Comparison of ENCODE assay signal across 19 cellular contexts in the genomic region with DNA sequence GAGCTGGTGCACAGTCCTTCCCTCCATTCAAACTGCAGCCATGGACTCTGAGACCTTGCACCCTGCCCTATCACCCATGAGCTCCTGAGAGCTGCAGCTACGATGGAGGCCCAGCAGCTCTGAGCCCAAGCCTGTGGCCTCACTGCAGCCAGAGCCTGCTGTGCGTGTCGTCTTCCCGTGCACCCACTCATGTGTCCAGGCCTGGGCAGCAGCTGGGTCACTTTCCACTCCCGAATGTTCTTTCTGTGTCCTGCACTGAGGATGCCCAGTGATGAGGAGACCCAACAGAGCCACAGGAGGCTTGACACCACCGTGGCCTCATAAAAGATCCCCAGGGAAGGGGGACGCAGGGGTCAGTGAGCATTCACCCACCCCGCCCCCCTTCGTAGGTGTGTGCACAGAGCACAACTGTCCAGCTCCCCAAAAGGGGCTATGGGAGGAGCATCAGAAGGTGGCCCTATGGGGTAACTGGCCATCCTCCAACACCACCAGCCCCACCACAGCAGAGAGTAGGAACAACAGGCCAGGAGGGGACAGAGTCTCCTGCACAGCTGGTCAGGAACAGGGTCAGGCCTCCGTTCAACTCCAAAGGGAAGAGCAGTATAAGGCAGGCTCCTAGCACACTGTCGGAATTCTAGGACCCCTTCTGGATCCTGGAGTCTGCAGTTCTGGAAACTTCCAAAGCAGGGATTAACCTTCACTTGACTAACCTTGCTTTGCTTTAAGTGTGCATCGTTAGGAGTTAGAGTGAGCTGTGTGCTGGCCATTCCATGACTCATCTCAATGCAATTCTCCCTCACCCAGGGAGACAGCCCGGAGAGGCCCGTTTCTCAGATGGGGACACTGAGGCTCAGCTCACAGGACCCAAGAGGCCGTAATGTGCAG. TPM values are rescaled to one million over a fixed set of nuclear protein-coding genes. Genes with fewer than 3 reads are reported as not detected.
DNase-seq lines count a peak whose midpoint lies in the region; ATAC-seq, FAIRE-seq and TF ChIP-seq lines count a peak whose summit lies in the region.
"Had no signal": no experiment of that assay in that cellular context is flagged by ENCODE, and none has a peak within 500 bp of the region (broad histone marks: within the 10 kb centered on the region; RNA-seq: fewer than 3 reads in every experiment).

No MANE protein-coding gene starts in this region.

- CTCF ChIA-PET in HepG2 (lab: Yijun Ruan, JAX; ENCODE audit: low intra/inter-chr PET ratio, low total read pairs), result no interaction called here

- FAIRE-seq in bronchial epithelial cell (lab: Jason Lieb, UNC) (no peak), HepG2 (lab: Jason Lieb, UNC) (no peak)

- BruUV-seq in HepG2 (replicated peaks; lab: Mats Ljungman, UMichigan), result no TSS peak

- no peak for TF ChIP-seq RAD21 in HepG2 (CRISPR knock-in tag; IDR thresholded peaks at IDR 0.05)

- WGBS in HepG2 (ENCODE audit: low lambda C conversion rate), result 29% methylated on average over 13 of the region's 15 CpGs

- no peak overlapping the region for H3K4me3 ChIP-seq in AG10803 (ENCODE audit: low read length)
- no peak overlapping the region for H3K4me3 ChIP-seq in bronchial epithelial cell (ENCODE audit: low read depth, low read length)
- no peak overlapping the region for H3K4me3 ChIP-seq in HepG2 (replicated peaks in 1 of 3; ENCODE audit: insufficient read depth in 1 of 3, low read depth in 2 of 3, low read length in 3 of 3)
- H3K4me3 ChIP-seq: breast epithelium had no signal

- H3K4me1 ChIP-seq in HepG2 (ENCODE audit: insufficient read depth, low read length), result no peaks in the 10 kb centered on the region
- H3K4me1 ChIP-seq: BE2C had no signal

- TF ChIP-seq POLR2A in HepG2 (IDR thresholded peaks at IDR 0.05; ENCODE audit: insufficient read depth in 1 of 2, low read depth in 2 of 2, low read length in 2 of 2), result no peak

- no peaks in the 10 kb centered on the region for H3K36me3 ChIP-seq in bronchial epithelial cell (ENCODE audit: control insufficient read depth, insufficient read depth, low read length)
- no peaks in the 10 kb centered on the region for H3K36me3 ChIP-seq in HepG2 (replicated peaks in 1 of 2; ENCODE audit: control insufficient read depth in 1 of 2, insufficient read depth in 2 of 2, low read length in 2 of 2)
- H3K36me3 ChIP-seq: BE2C, breast epithelium had no signal

- H3K9me3 ChIP-seq in HepG2 (ENCODE audit: low read length), result no peaks in the 10 kb centered on the region
- H3K9me3 ChIP-seq: BE2C, breast epithelium had no signal

- DNase-seq in AG10803 (ENCODE audit: low read depth) (peak; percentile 21), HT1080 (ENCODE audit: low read depth) (peak; percentile 40), bronchial epithelial cell (ENCODE audit: low read depth) (peak; percentile 19), HepG2 (ENCODE audit: low spot score) (no peak), D341Med (ENCODE audit: low spot score) (no peak), SKM-1 (lab: John Stamatoyannopoulos, UW; ENCODE audit: unreplicated experiment) (no peak)
- DNase-seq: activated naive CD4-positive, alpha-beta T cell; BE2C; DMS53; effector memory CD8-positive, alpha-beta T cell; foreskin melanocyte; NCI-H2029; NCI-H774; SHP77; T-helper 9 cell had no signal

- H4K20me1 ChIP-seq in HepG2 (ENCODE audit: insufficient read depth, low read length), result no peaks in the 10 kb centered on the region

- H3K4me2 ChIP-seq in HepG2 (ENCODE audit: low read depth, low read length), result no peak overlapping the region

- H2AFZ ChIP-seq in HepG2 (ENCODE audit: low read length), result no peak overlapping the region

- H3K27me3 ChIP-seq in bronchial epithelial cell (ENCODE audit: control insufficient read depth, insufficient read depth, low read length), result peaks cover 2% of the 10 kb centered on the region
- H3K27me3 ChIP-seq in HepG2 (ENCODE audit: control insufficient read depth in 1 of 2, insufficient read depth in 2 of 2, low read length in 2 of 2), result peaks cover 10 to 43% of the 10 kb centered on the region in 2 experiments; a peak in 3 of 5 replicates
- H3K27me3 ChIP-seq: BE2C, breast epithelium had no signal

- no peaks in the 10 kb centered on the region for H3K79me2 ChIP-seq in HepG2 (ENCODE audit: insufficient read depth, low read length)

- POLR2A ChIA-PET in HepG2 (lab: Yijun Ruan, JAX), result no interaction called here

- ATAC-seq in HepG2 (peak; percentile 16; the same call in 2 of the 3 replicates), GM21528 (IDR thresholded peaks at IDR 0.05; ENCODE audit: low FRiP score, unreplicated experiment) (no peak), HG02571 (IDR thresholded peaks at IDR 0.05; ENCODE audit: unreplicated experiment) (no peak)
- ATAC-seq: effector memory CD8-positive, alpha-beta T cell; sciatic nerve had no signal

- in situ Hi-C loops in HepG2 (cut with HindIII; ENCODE audit: extremely low pct_ligation_motif_present, low pct_unique_long_range_greater_than_20kb), result no loop called here

- TF ChIP-seq EP300 in HepG2 (IDR thresholded peaks at IDR 0.05; ENCODE audit: low read depth in 2 of 2, low read length in 2 of 2) (no peak), HepG2 (CRISPR knock-in tag; IDR thresholded peaks at IDR 0.05; ENCODE audit: borderline replicate concordance) (no peak)

- intact Hi-C loops in HepG2 (cut with micrococcal nuclease; ENCODE audit: unreplicated experiment), result no loop called here

- no peak overlapping the region for H3K9ac ChIP-seq in HepG2 (ENCODE audit: insufficient read depth, low read depth, low read length)

- H3K27ac ChIP-seq in HepG2 (ENCODE audit: extremely low read length, insufficient read depth, low read length), result no peak overlapping the region
- H3K27ac ChIP-seq: breast epithelium had no signal

- no peak for TF ChIP-seq CTCF in AG10803 (conservative IDR thresholded peaks at IDR 0.05; ENCODE audit: low read length)
- no peak for TF ChIP-seq CTCF in bronchial epithelial cell (IDR thresholded peaks at IDR 0.05; ENCODE audit: insufficient read depth, low read length, severe bottlenecking)
- no peak for TF ChIP-seq CTCF in HepG2 (CRISPR knock-in tag; IDR thresholded peaks at IDR 0.05)

TF ChIP-seq in HepG2, 621 proteins besides CTCF, POLR2A, EP300 and RAD21 (continues in another document):
- TF ChIP-seq CHCHD3 (CRISPR knock-in tag; IDR thresholded peaks at IDR 0.05) (no peak), TERF1 (CRISPR knock-in tag; IDR thresholded peaks at IDR 0.05) (no peak), PLSCR1 (CRISPR knock-in tag; IDR thresholded peaks at IDR 0.05; ENCODE audit: borderline replicate concordance) (no peak), FOSL2 (CRISPR knock-in tag; IDR thresholded peaks at IDR 0.05) (peak; percentile 42; the same call in 1 of the 2 replicates)

RNA-seq across cellular contexts. Expression of gene RASGEF1A, which starts 52.6 kb away (rescaled TPM):
- not detected in 2 replicates for total RNA-seq in HT1080 (2014; rRNA removed; shearing (Covaris generic))
- polyA plus RNA-seq in HT1080 (2015; cell fraction: cytosol; rRNA removed), result not detected in 2 replicates
- not detected in 2 replicates for polyA plus RNA-seq in HT1080 (2015; cell fraction: nucleus; rRNA removed)
- 12.1 and 19.7 TPM in 2 replicates for total RNA-seq in bronchial epithelial cell
- 0.20 and 0.39 TPM in 2 replicates for total RNA-seq in HepG2 (2016; rRNA removed; fragmentation: Illumina TruSeq; extraction: Trizol)
- 0.61 TPM in 1 of 2 replicates, not detected in the other for total RNA-seq in HepG2 (2016; cell fraction: cytosol; rRNA removed; fragmentation: Illumina TruSeq; extraction: Trizol; ENCODE audit: low read depth)
- 0.11 and 0.51 TPM in 2 replicates for total RNA-seq in HepG2 (2016; cell fraction: insoluble cytoplasmic fraction; rRNA removed; fragmentation: Illumina TruSeq; extraction: Trizol)
- total RNA-seq in HepG2 (2016; cell fraction: membrane; rRNA removed; fragmentation: Illumina TruSeq; extraction: Trizol), result 0.28 and 0.45 TPM in 2 replicates
- total RNA-seq in HepG2 (2016; cell fraction: nucleus; rRNA removed; fragmentation: Illumina TruSeq; extraction: Trizol), result 0.31 TPM in 1 of 2 replicates, not detected in the other
- 0.14 and 0.41 TPM in 2 replicates for polyA plus RNA-seq in HepG2 (2011; rRNA removed)
- polyA plus RNA-seq in HepG2 (2011; cell fraction: cytosol; rRNA removed), result 0.23 and 0.33 TPM in 2 replicates
- 0.34 and 0.90 TPM in 2 replicates for polyA plus RNA-seq in HepG2 (2011; cell fraction: nucleus; rRNA removed)
- 0.04 and 0.09 TPM in 2 replicates for polyA plus RNA-seq in HepG2 (2012)
- polyA plus RNA-seq in HepG2 (2016; cell fraction: cytosol; fragmentation: Illumina TruSeq; extraction: Trizol; ENCODE audit: low read depth), result 0.08 and 0.25 TPM in 2 replicates
- polyA plus RNA-seq in HepG2 (2016; cell fraction: insoluble cytoplasmic fraction; fragmentation: Illumina TruSeq; extraction: Trizol; ENCODE audit: low read depth), result 0.42 and 0.59 TPM in 2 replicates
- 0.24 and 0.30 TPM in 2 replicates for polyA plus RNA-seq in HepG2 (2016; cell fraction: membrane; fragmentation: Illumina TruSeq; extraction: Trizol; ENCODE audit: low read depth)
- polyA plus RNA-seq in HepG2 (2016; cell fraction: nucleus; fragmentation: Illumina TruSeq; extraction: Trizol; ENCODE audit: insufficient read depth, low read depth), result 0.36 and 0.65 TPM in 2 replicates
- polyA minus RNA-seq in HepG2 (2011; rRNA and poly(A)+ RNA removed; ENCODE audit: low replicate concordance), result 0.10 and 0.72 TPM in 2 replicates
- not detected in 2 replicates for polyA minus RNA-seq in HepG2 (2011; cell fraction: cytosol; rRNA and poly(A)+ RNA removed)
- 0.75 TPM in 1 of 2 replicates, not detected in the other for polyA minus RNA-seq in HepG2 (2011; cell fraction: nucleus; rRNA and poly(A)+ RNA removed)

Comparison
In these comparisons a context has a peak if more than half of its experiments do, and no peak if none do; other contexts are left out.
1. DNase-seq: peak in AG10803 (single experiment), HT1080 (single experiment) and bronchial epithelial cell (single experiment); none in HepG2 (single experiment), D341Med (single experiment) and SKM-1 (single experiment).